In the genomic region with DNA sequence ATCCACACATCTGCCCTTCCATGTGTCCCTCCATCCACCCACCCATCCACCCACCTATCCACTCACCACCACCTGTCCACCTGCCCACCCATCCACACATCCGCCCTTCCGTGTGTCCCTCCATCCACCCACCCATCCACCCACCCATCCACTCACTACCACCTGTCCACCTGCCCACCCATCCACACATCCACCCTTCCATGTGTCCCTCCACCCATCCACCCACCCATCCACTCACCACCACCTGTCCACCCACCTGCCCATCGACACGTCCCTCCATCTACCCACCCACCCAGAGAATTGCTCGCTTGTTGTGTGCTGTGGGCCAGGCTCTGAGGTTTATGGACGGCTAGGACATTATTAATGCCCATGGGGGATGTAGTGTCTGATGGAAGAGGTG, we compare ENCODE assay signal across 20 cellular contexts.
DNase-seq lines count a peak whose midpoint lies in the region; ATAC-seq, FAIRE-seq and TF ChIP-seq lines count a peak whose summit lies in the region.
"Had no signal": no experiment of that assay in that cellular context is flagged by ENCODE, and none has a peak within 500 bp of the region (broad histone marks: within the 10 kb centered on the region; RNA-seq: fewer than 3 reads in every experiment).

No MANE protein-coding gene starts in this region.

- H3K27me3 ChIP-seq in mesenchymal stem cell (ENCODE audit: control insufficient read depth in 1 of 2, insufficient read depth in 1 of 2, low read length in 2 of 2) (no peaks in the 10 kb centered on the region), tibial nerve (no peaks in the 10 kb centered on the region)
- H3K27me3 ChIP-seq: BE2C had no signal

- H3K36me3 Mint-ChIP-seq in chondrocyte (ENCODE audit: low read depth) = no peaks in the 10 kb centered on the region
- H3K36me3 Mint-ChIP-seq in Calu3 (ENCODE audit: insufficient read depth, unreplicated experiment) = no peaks in the 10 kb centered on the region
- H3K36me3 Mint-ChIP-seq: CD4-positive, CD25-positive, alpha-beta regulatory T cell; CD8-positive, alpha-beta memory T cell had no signal

- FAIRE-seq in urothelium cell line (lab: Jason Lieb, UNC) = peak; percentile 71
- FAIRE-seq: A204.1, D721Med, G401.6, GM12891, GM18507 had no signal

- no peak for TF ChIP-seq CTCF in chondrocyte (IDR thresholded peaks at IDR 0.05)
- no peak for TF ChIP-seq CTCF in Calu3 (IDR thresholded peaks at IDR 0.05; ENCODE audit: unreplicated experiment)
- no peak for TF ChIP-seq CTCF in tibial nerve (IDR thresholded peaks at IDR 0.05)

- H3K4ac ChIP-seq in mesenchymal stem cell (ENCODE audit: low read depth in 1 of 2, low read length in 2 of 2) = no peak overlapping the region

- no peak overlapping the region for H2AK5ac ChIP-seq in mesenchymal stem cell (ENCODE audit: low read length, severe bottlenecking)

- no peak overlapping the region for H3K23ac ChIP-seq in mesenchymal stem cell (ENCODE audit: low read length in 2 of 2)

- H3K4me1 ChIP-seq in mesenchymal stem cell (ENCODE audit: control insufficient read depth, insufficient read depth, low read depth, low read length) (no peaks in the 10 kb centered on the region), tibial nerve (no peaks in the 10 kb centered on the region)
- H3K4me1 ChIP-seq: BE2C, HAP-1 had no signal

- H2BK120ac ChIP-seq in mesenchymal stem cell (ENCODE audit: low read depth, low read length) = no peak overlapping the region

- H3K4me3 Mint-ChIP-seq in chondrocyte (ENCODE audit: unreplicated experiment) (no peak overlapping the region), Calu3 (ENCODE audit: low read depth, unreplicated experiment) (no peak overlapping the region)
- H3K4me3 Mint-ChIP-seq: CD4-positive, CD25-positive, alpha-beta regulatory T cell; CD8-positive, alpha-beta memory T cell had no signal

- no peak overlapping the region for H2BK5ac ChIP-seq in mesenchymal stem cell (ENCODE audit: low read depth, low read length, poor library complexity, severe bottlenecking)

- CTCF ChIA-PET in Calu3 (lab: Charles Lee) = no interaction called here

- no peak for TF ChIP-seq EP300 in tibial nerve (IDR thresholded peaks at IDR 0.05)

- H3K27ac Mint-ChIP-seq in chondrocyte (ENCODE audit: unreplicated experiment) (no peak overlapping the region), Calu3 (ENCODE audit: unreplicated experiment) (no peak overlapping the region)
- H3K27ac Mint-ChIP-seq: CD8-positive, alpha-beta memory T cell had no signal

- H3K27me3 Mint-ChIP-seq in chondrocyte (ENCODE audit: low read depth) (peaks cover 12% of the 10 kb centered on the region), Calu3 (ENCODE audit: unreplicated experiment) (no peaks in the 10 kb centered on the region)
- H3K27me3 Mint-ChIP-seq: CD4-positive, CD25-positive, alpha-beta regulatory T cell; CD8-positive, alpha-beta memory T cell had no signal

- no peak overlapping the region for H3K4me2 ChIP-seq in mesenchymal stem cell (ENCODE audit: low read length, poor library complexity, severe bottlenecking)

- H3K4me1 Mint-ChIP-seq in chondrocyte (ENCODE audit: low read depth) (no peaks in the 10 kb centered on the region), Calu3 (ENCODE audit: low read depth, unreplicated experiment) (no peaks in the 10 kb centered on the region)
- H3K4me1 Mint-ChIP-seq: CD4-positive, CD25-positive, alpha-beta regulatory T cell; CD8-positive, alpha-beta memory T cell had no signal

- no peak overlapping the region for H3K14ac ChIP-seq in mesenchymal stem cell (ENCODE audit: low read length in 2 of 2)

- WGBS in mesenchymal stem cell = 77% methylated on average over 4 of the region's 6 CpGs
- 73 to 77% methylated on average over 6 of the region's 6 CpGs for WGBS in tibial nerve, 2 donors

- no peak overlapping the region for H4K8ac ChIP-seq in mesenchymal stem cell (ENCODE audit: low read length)

- H3K4me3 ChIP-seq in mesenchymal stem cell (ENCODE audit: insufficient read depth in 1 of 2, low read depth in 1 of 2, low read length in 2 of 2) (no peak overlapping the region), tibial nerve (no peak overlapping the region)
- H3K4me3 ChIP-seq: HAP-1 had no signal

- H3K18ac ChIP-seq in mesenchymal stem cell (ENCODE audit: low read depth in 1 of 2, low read length in 2 of 2) = no peak overlapping the region

- intact Hi-C loops in posterior vena cava (cut with DNase I) (no loop called here), Calu3 (cut with micrococcal nuclease; ENCODE audit: unreplicated experiment) (no loop called here)

- H3K79me1 ChIP-seq in mesenchymal stem cell (replicated peaks; ENCODE audit: low read length, poor library complexity, severe bottlenecking) = no peaks in the 10 kb centered on the region

- no peak overlapping the region for H2BK12ac ChIP-seq in mesenchymal stem cell (ENCODE audit: low read length in 2 of 2)

- H3K27ac ChIP-seq in mesenchymal stem cell (ENCODE audit: low read length, poor library complexity, severe bottlenecking) = no peak overlapping the region
- H3K27ac ChIP-seq in tibial nerve = no peak overlapping the region
- H3K27ac ChIP-seq: HL-60 had no signal

- H3K9me3 Mint-ChIP-seq in chondrocyte (ENCODE audit: low read depth) (no peaks in the 10 kb centered on the region), Calu3 (ENCODE audit: low read depth, unreplicated experiment) (peaks cover 5% of the 10 kb centered on the region)
- H3K9me3 Mint-ChIP-seq: CD4-positive, CD25-positive, alpha-beta regulatory T cell had no signal

- no TSS peak for BruUV-seq in Calu3 (replicated peaks; lab: Mats Ljungman, UMichigan)

- H4K91ac ChIP-seq in mesenchymal stem cell (ENCODE audit: low read length) = peak overlapping the region; percentile 15

- no peak overlapping the region for H2BK15ac ChIP-seq in mesenchymal stem cell (ENCODE audit: low read depth, poor library complexity, severe bottlenecking)

- no peak overlapping the region for H3K9ac ChIP-seq in mesenchymal stem cell (ENCODE audit: low read length)

- DNase-seq in chondrocyte (ENCODE audit: low spot score) (peak; percentile 61), mesenchymal stem cell (no peak), posterior vena cava (ENCODE audit: low spot score) (peak; percentile 35), urothelium cell line (ENCODE audit: low spot score) (no peak), Calu3 (no peak), tibial nerve (ENCODE audit: low spot score in 2 of 2) (no peak)
- DNase-seq: ACHN; BE2C; C1 segment of cervical spinal cord; CD4-positive, CD25-positive, alpha-beta regulatory T cell; CD8-positive, alpha-beta memory T cell; COR-L47 had no signal

- H3K36me3 ChIP-seq in mesenchymal stem cell (ENCODE audit: control insufficient read depth in 1 of 2, insufficient read depth in 2 of 2, low read depth in 1 of 2, low read length in 2 of 2) = no peaks in the 10 kb centered on the region
- H3K36me3 ChIP-seq in tibial nerve = no peaks in the 10 kb centered on the region
- H3K36me3 ChIP-seq: BE2C, HAP-1 had no signal

- TF ChIP-seq POLR2A in tibial nerve (IDR thresholded peaks at IDR 0.05) = no peak

- no peak overlapping the region for H2AFZ ChIP-seq in mesenchymal stem cell (ENCODE audit: low read depth, low read length)

- ATAC-seq in GM19397 (IDR thresholded peaks at IDR 0.05; ENCODE audit: unreplicated experiment) = no peak

- H3K9me3 ChIP-seq in mesenchymal stem cell (ENCODE audit: control insufficient read depth, low read length) = peaks cover 5% of the 10 kb centered on the region
- no peaks in the 10 kb centered on the region for H3K9me3 ChIP-seq in tibial nerve
- H3K9me3 ChIP-seq: HAP-1 had no signal

Comparison
In these comparisons a context has a peak if more than half of its experiments do, and no peak if none do; other contexts are left out.
1. DNase-seq: peak in chondrocyte (single experiment) and posterior vena cava (single experiment); none in mesenchymal stem cell (single experiment), urothelium cell line (single experiment), Calu3 (single experiment) and tibial nerve (0 of 2).